Comparison of ENCODE assay signal across 17 cellular contexts in the genomic region with DNA sequence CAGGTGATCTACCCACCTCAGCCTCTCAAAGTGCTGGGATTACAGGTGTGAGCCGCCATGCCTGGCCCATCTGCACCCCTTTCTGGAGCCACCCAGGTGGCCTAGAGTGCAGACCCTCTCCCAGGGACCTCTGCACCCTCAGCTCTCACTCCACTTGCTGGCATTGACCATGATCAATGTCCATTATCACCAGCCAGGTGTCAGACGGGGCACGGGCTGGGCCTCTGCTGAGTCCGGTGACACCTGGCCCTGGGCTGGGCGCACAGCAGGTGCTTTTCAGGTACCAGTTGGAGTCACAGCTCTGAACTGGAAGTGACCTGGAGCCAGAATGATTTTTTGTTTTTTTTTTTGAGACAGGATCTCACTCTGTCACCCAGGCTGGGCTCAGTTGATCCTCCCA.
A peak's percentile ranks its signal among the peaks of the same experiment; 100 is the strongest.
DNase-seq lines count a peak whose midpoint lies in the region; ATAC-seq and TF ChIP-seq lines count a peak whose summit lies in the region.
"Had no signal": no experiment of that assay in that cellular context is flagged by ENCODE, and none has a peak within 500 bp of the region (broad histone marks: within the 10 kb centered on the region; RNA-seq: fewer than 3 reads in every experiment).

No MANE protein-coding gene starts in this region.

- no peaks in the 10 kb centered on the region for H3K36me3 ChIP-seq in BLaER1 treated with 17β-estradiol and CSF1 and Interleukin-3, amounts not matched to agents 10 nM and 100 nM
- H3K36me3 ChIP-seq in RWPE2 (ENCODE audit: low read depth) = no peaks in the 10 kb centered on the region
- H3K36me3 ChIP-seq in neuronal stem cell (replicated peaks in 1 of 2; ENCODE audit: control insufficient read depth in 2 of 2, insufficient read depth in 2 of 2, low read length in 2 of 2) = no peaks in the 10 kb centered on the region
- H3K36me3 ChIP-seq: BE2C had no signal

- H3K27me3 Mint-ChIP-seq in activated CD4-positive, alpha-beta T cell treated with anti-CD3 and anti-CD28 coated beads, Interleukin-2, amount 10 ng/mL, durations not matched to agents 24 days and 14 days = no peaks in the 10 kb centered on the region

- peak overlapping the region; percentile 76 for H3K18ac ChIP-seq in neuronal stem cell (ENCODE audit: low read length)

- no peaks in the 10 kb centered on the region for H4K20me1 ChIP-seq in BLaER1 treated with 17β-estradiol and CSF1 and Interleukin-3, amounts not matched to agents 10 nM and 100 nM

- peak overlapping the region in 2 of 11 experiments; percentile 27 to 44; a peak in 1 of 22 replicates for H3K27ac ChIP-seq in BLaER1 treated with 17β-estradiol and CSF1 and Interleukin-3, amounts not matched to agents 10 nM and 100 nM
- H3K27ac ChIP-seq in RWPE2 (ENCODE audit: poor library complexity, severe bottlenecking) = no peak overlapping the region
- H3K27ac ChIP-seq in neuronal stem cell (replicated peaks; ENCODE audit: low read length) = no peak overlapping the region

- no peak overlapping the region for H2BK15ac ChIP-seq in neuronal stem cell (ENCODE audit: low read length)

- no peak overlapping the region for H3K4me3 ChIP-seq in BLaER1 treated with 17β-estradiol and CSF1 and Interleukin-3, amounts not matched to agents 10 nM and 100 nM
- no peak overlapping the region for H3K4me3 ChIP-seq in RWPE2 (ENCODE audit: severe bottlenecking)
- no peak overlapping the region for H3K4me3 ChIP-seq in neuronal stem cell (ENCODE audit: low read length in 2 of 2)
- H3K4me3 ChIP-seq: GM23338 had no signal

- H3K79me1 ChIP-seq in neuronal stem cell (ENCODE audit: low read depth, low read length) = no peaks in the 10 kb centered on the region

- H2AK5ac ChIP-seq in neuronal stem cell (ENCODE audit: low read depth, low read length) = no peak overlapping the region

- H2BK12ac ChIP-seq in neuronal stem cell (ENCODE audit: low read length) = no peak overlapping the region

- H3K36me3 Mint-ChIP-seq in activated CD4-positive, alpha-beta T cell treated with anti-CD3 and anti-CD28 coated beads, Interleukin-2, amount 10 ng/mL, durations not matched to agents 24 days and 14 days (ENCODE audit: low read depth) = no peaks in the 10 kb centered on the region
- H3K36me3 Mint-ChIP-seq: CD14-positive monocyte; CD4-positive, alpha-beta memory T cell; IgD-negative memory B cell had no signal

- H3K14ac ChIP-seq in neuronal stem cell (ENCODE audit: low read length) = no peak overlapping the region

- intact Hi-C loops in activated CD4-positive, alpha-beta T cell treated with anti-CD3 and anti-CD28 coated beads, Interleukin-2, amount 10 ng/mL, durations not matched to agents 24 days and 14 days (cut with micrococcal nuclease) = no loop called here

- H3K4me3 Mint-ChIP-seq in activated CD4-positive, alpha-beta T cell treated with anti-CD3 and anti-CD28 coated beads, Interleukin-2, amount 10 ng/mL, durations not matched to agents 24 days and 14 days = no peak overlapping the region
- H3K4me3 Mint-ChIP-seq: CD14-positive monocyte, GM23338, IgD-negative memory B cell had no signal

- no peak overlapping the region for H4K8ac ChIP-seq in neuronal stem cell (ENCODE audit: low read depth, low read length)

- no peak for ATAC-seq in RWPE2 (ENCODE audit: low read depth)
- ATAC-seq: GM23338, HepG2 had no signal

- H3K9me3 ChIP-seq in BLaER1 treated with 17β-estradiol and CSF1 and Interleukin-3, amounts not matched to agents 10 nM and 100 nM (replicated peaks in 1 of 11) = no peaks in the 10 kb centered on the region
- H3K9me3 ChIP-seq in RWPE2 (ENCODE audit: severe bottlenecking) = no peaks in the 10 kb centered on the region
- H3K9me3 ChIP-seq in neuronal stem cell (replicated peaks in 1 of 2; ENCODE audit: control insufficient read depth in 2 of 2, insufficient read depth in 1 of 2, low read depth in 1 of 2, low read length in 2 of 2) = no peaks in the 10 kb centered on the region
- H3K9me3 ChIP-seq: BE2C had no signal

- no peak overlapping the region for H2BK5ac ChIP-seq in neuronal stem cell (ENCODE audit: low read length)

- H3K4ac ChIP-seq in neuronal stem cell (ENCODE audit: low read length) = no peak overlapping the region

- peak overlapping the region in 10 of 11 experiments; percentile 22 to 77 (median 68); a peak in 19 of 22 replicates for H3K4me2 ChIP-seq in BLaER1 treated with 17β-estradiol and CSF1 and Interleukin-3, amounts not matched to agents 10 nM and 100 nM
- H3K4me2 ChIP-seq in neuronal stem cell (ENCODE audit: insufficient read depth, low read length, poor library complexity, severe bottlenecking) = no peak overlapping the region
- H3K4me2 ChIP-seq: GM23338 had no signal

- no peak overlapping the region for H3K23ac ChIP-seq in neuronal stem cell (ENCODE audit: low read depth, low read length, poor library complexity)

- no peaks in the 10 kb centered on the region for H3K9me3 Mint-ChIP-seq in activated CD4-positive, alpha-beta T cell treated with anti-CD3 and anti-CD28 coated beads, Interleukin-2, amount 10 ng/mL, durations not matched to agents 24 days and 14 days
- H3K9me3 Mint-ChIP-seq: CD14-positive monocyte; CD4-positive, alpha-beta memory T cell; GM23338; IgD-negative memory B cell had no signal

- H3K4me1 Mint-ChIP-seq in activated CD4-positive, alpha-beta T cell treated with anti-CD3 and anti-CD28 coated beads, Interleukin-2, amount 10 ng/mL, durations not matched to agents 24 days and 14 days = no peaks in the 10 kb centered on the region
- H3K4me1 Mint-ChIP-seq: CD14-positive monocyte; CD4-positive, alpha-beta memory T cell had no signal

- DNase-seq in RWPE2 (ENCODE audit: low spot score) (peak; percentile 77), neuronal stem cell (ENCODE audit: low spot score) (no peak), T-helper 9 cell (no peak), NCI-H2227 treated with DMSO at 0.1 percent for 48 hours (lab: John Stamatoyannopoulos, UW) (no peak)
- DNase-seq in activated CD4-positive, alpha-beta T cell treated with anti-CD3 and anti-CD28 coated beads, Interleukin-2, amount 10 ng/mL, durations not matched to agents 24 days and 14 days = no peak
- DNase-seq: ACHN; CD4-positive, alpha-beta memory T cell; DMS153; DMS79; GDM1; HCEC 1CT had no signal

- H3K9ac ChIP-seq in BLaER1 treated with 17β-estradiol and CSF1 and Interleukin-3, amounts not matched to agents 10 nM and 100 nM = no peak overlapping the region
- no peak overlapping the region for H3K9ac ChIP-seq in neuronal stem cell (ENCODE audit: low read depth, low read length, poor library complexity)

- no peak overlapping the region for H4K91ac ChIP-seq in neuronal stem cell (ENCODE audit: low read depth, low read length, poor library complexity)

- TF ChIP-seq CTCF in RWPE2 (IDR thresholded peaks at IDR 0.05; ENCODE audit: poor library complexity, severe bottlenecking) = no peak

- peaks cover 3 to 20% (median 18%) of the 10 kb centered on the region in 10 experiments; a peak in 18 of 20 replicates for H3K4me1 ChIP-seq in BLaER1 treated with 17β-estradiol and CSF1 and Interleukin-3, amounts not matched to agents 10 nM and 100 nM
- no peaks in the 10 kb centered on the region for H3K4me1 ChIP-seq in RWPE2 (ENCODE audit: insufficient read depth, poor library complexity, severe bottlenecking)
- H3K4me1 ChIP-seq in neuronal stem cell (ENCODE audit: control insufficient read depth in 2 of 2, insufficient read depth in 1 of 2, low read depth in 1 of 2, low read length in 2 of 2) = peaks cover 0 to 5% of the 10 kb centered on the region in 2 donors
- H3K4me1 ChIP-seq: BE2C had no signal

- H2BK120ac ChIP-seq in neuronal stem cell (ENCODE audit: low read depth, low read length) = no peak overlapping the region

- no peak overlapping the region for H2AFZ ChIP-seq in neuronal stem cell (ENCODE audit: low read length)
- H2AFZ ChIP-seq: GM23338 had no signal

- H3K27me3 ChIP-seq in BLaER1 treated with 17β-estradiol and CSF1 and Interleukin-3, amounts not matched to agents 10 nM and 100 nM = no peaks in the 10 kb centered on the region
- H3K27me3 ChIP-seq in RWPE2 (ENCODE audit: insufficient read depth, poor library complexity, severe bottlenecking) (no peaks in the 10 kb centered on the region), neuronal stem cell (ENCODE audit: control insufficient read depth in 3 of 3, insufficient read depth in 3 of 3, low read depth in 1 of 3, low read length in 3 of 3) (peaks cover 0 to 6% (median 0%) of the 10 kb centered on the region in 3 experiments)
- H3K27me3 ChIP-seq: BE2C had no signal

- no peak overlapping the region for H3K27ac Mint-ChIP-seq in activated CD4-positive, alpha-beta T cell treated with anti-CD3 and anti-CD28 coated beads, Interleukin-2, amount 10 ng/mL, durations not matched to agents 24 days and 14 days
- H3K27ac Mint-ChIP-seq: CD14-positive monocyte; CD4-positive, alpha-beta memory T cell; GM23338; IgD-negative memory B cell had no signal

- no CpG with 5 or more reads among the region's 5 CpGs for WGBS in neuronal stem cell (ENCODE audit: extremely low coverage in 2 of 2, insufficient read length in 2 of 2, insufficient replicate concordance in 1 of 2), 2 donors
